In the genomic region with DNA sequence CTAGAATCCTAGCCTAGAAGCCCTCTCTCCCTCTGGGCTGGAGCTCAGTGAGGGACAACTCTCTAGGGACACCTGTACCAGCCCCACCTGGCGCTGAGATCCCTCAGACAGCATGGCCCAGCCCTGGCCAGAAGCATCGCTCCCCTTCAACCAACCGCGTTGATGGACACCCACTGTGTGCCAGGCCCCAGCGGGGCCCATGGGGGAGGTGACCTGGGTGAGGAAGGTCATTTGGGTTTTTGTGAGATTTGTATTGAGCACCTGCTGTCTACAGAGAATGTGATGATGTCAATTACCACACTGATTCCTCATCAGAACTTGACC, we compare ENCODE assay signal across 18 cellular contexts. TPM values are rescaled to one million over a fixed set of nuclear protein-coding genes. Genes with fewer than 3 reads are reported as not detected.
DNase-seq lines count a peak whose midpoint lies in the region; ATAC-seq, FAIRE-seq and TF ChIP-seq lines count a peak whose summit lies in the region.
"Had no signal": no experiment of that assay in that cellular context is flagged by ENCODE, and none has a peak within 500 bp of the region (broad histone marks: within the 10 kb centered on the region; RNA-seq: fewer than 3 reads in every experiment).

No MANE protein-coding gene starts in this region.

- H3K27me3 ChIP-seq in HepG2 (ENCODE audit: control insufficient read depth in 1 of 2, insufficient read depth in 2 of 2, low read length in 2 of 2) (peaks cover 0 to 5% of the 10 kb centered on the region in 2 experiments; a peak in 1 of 5 replicates), right lobe of liver (no peaks in the 10 kb centered on the region), Panc1 (ENCODE audit: control insufficient read depth, insufficient read depth, low read length) (no peaks in the 10 kb centered on the region), stomach (peaks cover 0 to 20% (median 0%) of the 10 kb centered on the region in 3 donors)
- H3K27me3 ChIP-seq: gastroesophageal sphincter, ovary, sigmoid colon had no signal

- H3K36me3 ChIP-seq in HepG2 (replicated peaks in 1 of 2; ENCODE audit: control insufficient read depth in 1 of 2, insufficient read depth in 2 of 2, low read length in 2 of 2) (no peaks in the 10 kb centered on the region), right lobe of liver (no peaks in the 10 kb centered on the region), Panc1 (ENCODE audit: control insufficient read depth, insufficient read depth, low read length) (no peaks in the 10 kb centered on the region; the same call in 1 of the 2 replicates), stomach (no peaks in the 10 kb centered on the region)
- H3K36me3 ChIP-seq: gastroesophageal sphincter, ovary, sigmoid colon had no signal

- H3K9me3 ChIP-seq in HepG2 (ENCODE audit: low read length) (no peaks in the 10 kb centered on the region), right lobe of liver (no peaks in the 10 kb centered on the region), Panc1 (ENCODE audit: control insufficient read depth, insufficient read depth, low read depth, low read length) (no peaks in the 10 kb centered on the region), stomach (no peaks in the 10 kb centered on the region)
- H3K9me3 ChIP-seq: gastroesophageal sphincter, ovary, sigmoid colon had no signal

- no peaks in the 10 kb centered on the region for H3K79me2 ChIP-seq in HepG2 (ENCODE audit: insufficient read depth, low read length)

- no peaks in the 10 kb centered on the region for H4K20me1 ChIP-seq in HepG2 (ENCODE audit: insufficient read depth, low read length)

- no CpG with 5 or more reads among the region's 5 CpGs for WGBS in HepG2 (ENCODE audit: low lambda C conversion rate)
- WGBS in right lobe of liver (ENCODE audit: insufficient coverage, low coverage, low lambda C conversion rate, missing lambda C conversion rate), result no CpG with 5 or more reads among the region's 5 CpGs
- WGBS in stomach, 5 donors, result 78 to 87% (median 86%) methylated on average over 5 of the region's 5 CpGs; no CpG with 5 or more reads in 1 of the 5 donors

- POLR2A ChIA-PET in HepG2 (lab: Yijun Ruan, JAX), result interaction anchor here (0.6 to 1.7 kb wide), 5 partner anchors 61 to 366 kb away, joined by 3 to 5 read pairs (median 3); partner anchors contain the start of gene CCDC124
- POLR2A ChIA-PET in Panc1 (lab: Charles Lee), result interaction anchor here (0.6 kb wide), 1 partner anchor 62 kb away, joined by 12 read pairs; no protein-coding TSS in a partner anchor

- BruUV-seq in HepG2 (replicated peaks; lab: Mats Ljungman, UMichigan) (no TSS peak), Panc1 (replicated peaks; lab: Mats Ljungman, UMichigan) (no TSS peak)

- in situ Hi-C loops in HepG2 (cut with HindIII; ENCODE audit: extremely low pct_ligation_motif_present, low pct_unique_long_range_greater_than_20kb), result no loop called here
- in situ Hi-C loops in Panc1 (cut with HindIII; ENCODE audit: low pct_unique_long_range_greater_than_20kb, low sequenced_read_pairs), result no loop called here

- DNase-seq in HepG2 (ENCODE audit: low spot score), result no peak
- DNase-seq in right lobe of liver, result no peak
- no peak for DNase-seq in Panc1 (ENCODE audit: low read depth, low spot score)
- no peak for DNase-seq in endothelial cell (ENCODE audit: low spot score)
- no peak for DNase-seq in stomach
- no peak for DNase-seq in anterior cingulate cortex (lab: John Stamatoyannopoulos, UW)
- DNase-seq in activated CD8-positive, alpha-beta memory T cell treated with anti-CD3 and anti-CD28 coated beads for 24 hours, result no peak
- DNase-seq: activated T-cell treated with anti-CD3 and anti-CD28 coated beads for 4 hours, KBM-7, midbrain, NCI-H2029 treated with DMSO at 0.1 percent for 48 hours, NCI-H510A, ovary, sigmoid colon had no signal

- peaks cover 29% of the 10 kb centered on the region for H3K4me1 ChIP-seq in HepG2 (ENCODE audit: insufficient read depth, low read length)
- peaks cover 0 to 5% (median 1%) of the 10 kb centered on the region in 4 donors for H3K4me1 ChIP-seq in right lobe of liver
- peaks cover 13% of the 10 kb centered on the region for H3K4me1 ChIP-seq in Panc1 (ENCODE audit: control insufficient read depth, insufficient read depth, low read length)
- peaks cover 23 to 38% (median 30%) of the 10 kb centered on the region in 4 donors for H3K4me1 ChIP-seq in stomach

- no peak overlapping the region for H3K9ac ChIP-seq in HepG2 (ENCODE audit: insufficient read depth, low read depth, low read length)

- intact Hi-C loops in HepG2 (cut with micrococcal nuclease; ENCODE audit: unreplicated experiment), result loop anchor here (1.0 to 5.0 kb wide), 2 partner anchors 52 to 126 kb away; partner anchors contain the start of gene SLC5A5
- intact Hi-C loops in right lobe of liver (cut with DNase I), result loop anchor here in 1 of 2 donors (5.0 kb wide), 1 partner anchor 131 kb away; no protein-coding TSS in a partner anchor
- intact Hi-C loops in Panc1 (cut with micrococcal nuclease; ENCODE audit: unreplicated experiment), result no loop called here
- intact Hi-C loops in stomach (cut with DNase I; ENCODE audit: low total_unique reads), result loop anchor here (10.0 kb wide), 1 partner anchor 134 kb away; no protein-coding TSS in a partner anchor

- H3K4me3 Mint-ChIP-seq in endothelial cell (ENCODE audit: unreplicated experiment), result peak overlapping the region; percentile 10
- H3K4me3 Mint-ChIP-seq: activated CD4-positive, alpha-beta T cell treated with anti-CD3 and anti-CD28 coated beads for 36 hours had no signal

- H3K27ac Mint-ChIP-seq in endothelial cell (ENCODE audit: unreplicated experiment), result no peak overlapping the region
- H3K27ac Mint-ChIP-seq: activated CD4-positive, alpha-beta T cell treated with anti-CD3 and anti-CD28 coated beads for 36 hours had no signal

- TF ChIP-seq RAD21 in HepG2 (CRISPR knock-in tag; IDR thresholded peaks at IDR 0.05), result no peak

- no peak overlapping the region for H2AFZ ChIP-seq in HepG2 (ENCODE audit: low read length)

- TF ChIP-seq EP300 in HepG2 (IDR thresholded peaks at IDR 0.05; ENCODE audit: low read depth in 2 of 2, low read length in 2 of 2) (no peak), HepG2 (CRISPR knock-in tag; IDR thresholded peaks at IDR 0.05; ENCODE audit: borderline replicate concordance) (no peak), stomach (IDR thresholded peaks at IDR 0.05) (no peak)

- H3K27ac ChIP-seq in HepG2 (ENCODE audit: extremely low read length, insufficient read depth, low read length), result no peak overlapping the region
- no peak overlapping the region for H3K27ac ChIP-seq in right lobe of liver
- H3K27ac ChIP-seq in Panc1 (ENCODE audit: low read length), result peak overlapping the region; percentile 61; the same call in 1 of the 2 replicates
- peak overlapping the region; percentile 8 to 93 (median 50) for H3K27ac ChIP-seq in stomach
- H3K27ac ChIP-seq: ovary had no signal

- H3K4me3 ChIP-seq in HepG2 (replicated peaks in 1 of 3; ENCODE audit: insufficient read depth in 1 of 3, low read depth in 2 of 3, low read length in 3 of 3) (peak overlapping the region in 1 of 3 experiments; percentile 67; a peak in 1 of 6 replicates), right lobe of liver (no peak overlapping the region), Panc1 (ENCODE audit: low read depth in 2 of 2, low read length in 2 of 2) (no peak overlapping the region), stomach (no peak overlapping the region)
- H3K4me3 ChIP-seq: gastroesophageal sphincter, ovary, sigmoid colon had no signal

- TF ChIP-seq POLR2A in HepG2 (IDR thresholded peaks at IDR 0.05; ENCODE audit: insufficient read depth in 1 of 2, low read depth in 2 of 2, low read length in 2 of 2) (no peak), right lobe of liver (IDR thresholded peaks at IDR 0.05) (no peak), stomach (IDR thresholded peaks at IDR 0.05) (no peak)

- H3K4me2 ChIP-seq in HepG2 (ENCODE audit: low read depth, low read length), result peak overlapping the region; percentile 83; the same call in 1 of the 2 replicates

- peaks cover 5% of the 10 kb centered on the region for H3K4me1 Mint-ChIP-seq in endothelial cell (ENCODE audit: unreplicated experiment)

- no peaks in the 10 kb centered on the region for H3K9me3 Mint-ChIP-seq in endothelial cell (ENCODE audit: unreplicated experiment)

- ATAC-seq in HepG2 (no peak), right lobe of liver (no peak), Panc1 (no peak), HG03196 (IDR thresholded peaks at IDR 0.05; ENCODE audit: unreplicated experiment) (no peak)
- ATAC-seq: activated CD4-positive, alpha-beta T cell treated with anti-CD3 and anti-CD28 coated beads for 36 hours; gastroesophageal sphincter had no signal

- no peak for FAIRE-seq in HepG2 (lab: Jason Lieb, UNC)

- TF ChIP-seq CTCF in HepG2 (CRISPR knock-in tag; IDR thresholded peaks at IDR 0.05), result no peak
- TF ChIP-seq CTCF in right lobe of liver (IDR thresholded peaks at IDR 0.05), result no peak
- TF ChIP-seq CTCF in Panc1 (IDR thresholded peaks at IDR 0.05), result no peak
- no peak for TF ChIP-seq CTCF in endothelial cell (IDR thresholded peaks at IDR 0.05; ENCODE audit: unreplicated experiment)
- no peak for TF ChIP-seq CTCF in stomach (IDR thresholded peaks at IDR 0.05)

- peaks cover 4% of the 10 kb centered on the region for H3K36me3 Mint-ChIP-seq in endothelial cell (ENCODE audit: low read depth, unreplicated experiment)

- CTCF ChIA-PET in HepG2 (lab: Yijun Ruan, JAX; ENCODE audit: low intra/inter-chr PET ratio, low total read pairs), result interaction anchor here (6.1 kb wide), 1 partner anchor 60 kb away, joined by 91 read pairs; no protein-coding TSS in a partner anchor
- CTCF ChIA-PET in Panc1 (lab: Charles Lee), result interaction anchor here (0.5 to 2.6 kb wide), 3 partner anchors 52 to 61 kb away, joined by 3 to 23 read pairs (median 6); no protein-coding TSS in a partner anchor

- H3K27me3 Mint-ChIP-seq in endothelial cell (ENCODE audit: unreplicated experiment), result peaks cover 4% of the 10 kb centered on the region
- H3K27me3 Mint-ChIP-seq: activated CD4-positive, alpha-beta T cell treated with anti-CD3 and anti-CD28 coated beads for 36 hours had no signal

RNA-seq across cellular contexts. Expression of gene ARRDC2, which starts 9.2 kb away (rescaled TPM):
- total RNA-seq in HepG2 (2016; rRNA removed; fragmentation: Illumina TruSeq; extraction: Trizol) (1.7 and 2.1 TPM in 2 replicates), right lobe of liver (10 to 100 TPM in 4 of 6 experiments, 1 to 10 TPM in 2; 3.6 to 28.5 (median 10.8) TPM), Panc1 (2021; ENCODE audit: unreplicated experiment) (21.4 TPM), endothelial cell (ENCODE audit: unreplicated experiment) (2.8 TPM), stomach (100 to 1,000 TPM in 1 of 5 donors, 10 to 100 TPM in 4; 19.8 to 130 (median 60.8) TPM)
- 0.51 and 0.71 TPM in 2 replicates for total RNA-seq in HepG2 (2016; cell fraction: cytosol; rRNA removed; fragmentation: Illumina TruSeq; extraction: Trizol; ENCODE audit: low read depth)
- 1.5 and 2.6 TPM in 2 replicates for total RNA-seq in HepG2 (2016; cell fraction: insoluble cytoplasmic fraction; rRNA removed; fragmentation: Illumina TruSeq; extraction: Trizol)
- 1.7 TPM in 2 replicates for total RNA-seq in HepG2 (2016; cell fraction: membrane; rRNA removed; fragmentation: Illumina TruSeq; extraction: Trizol)
- 1.2 and 1.4 TPM in 2 replicates for total RNA-seq in HepG2 (2016; cell fraction: nucleus; rRNA removed; fragmentation: Illumina TruSeq; extraction: Trizol)
- polyA plus RNA-seq in HepG2 (2011; rRNA removed) (3.4 and 4.3 TPM in 2 replicates), stomach (10 to 100 TPM; 31.4 to 34.1 (median 32.7) TPM)
- polyA plus RNA-seq in HepG2 (2011; cell fraction: cytosol; rRNA removed), result 3.1 and 3.7 TPM in 2 replicates
- 10.9 and 11.3 TPM in 2 replicates for polyA plus RNA-seq in HepG2 (2011; cell fraction: nucleus; rRNA removed)
- 2.3 and 4.0 TPM in 2 replicates for polyA plus RNA-seq in HepG2 (2012)
- polyA plus RNA-seq in HepG2 (2016; cell fraction: cytosol; fragmentation: Illumina TruSeq; extraction: Trizol; ENCODE audit: low read depth), result 0.66 and 0.83 TPM in 2 replicates
- 2.1 and 2.3 TPM in 2 replicates for polyA plus RNA-seq in HepG2 (2016; cell fraction: insoluble cytoplasmic fraction; fragmentation: Illumina TruSeq; extraction: Trizol; ENCODE audit: low read depth)
- polyA plus RNA-seq in HepG2 (2016; cell fraction: membrane; fragmentation: Illumina TruSeq; extraction: Trizol; ENCODE audit: low read depth), result 1.2 and 1.6 TPM in 2 replicates
- 3.6 and 6.3 TPM in 2 replicates for polyA plus RNA-seq in HepG2 (2016; cell fraction: nucleus; fragmentation: Illumina TruSeq; extraction: Trizol; ENCODE audit: insufficient read depth, low read depth)
- polyA minus RNA-seq in HepG2 (2011; rRNA and poly(A)+ RNA removed; ENCODE audit: low replicate concordance), result 4.7 and 13.8 TPM in 2 replicates
- polyA minus RNA-seq in HepG2 (2011; cell fraction: cytosol; rRNA and poly(A)+ RNA removed), result 1.2 and 2.5 TPM in 2 replicates
- 1.4 and 2.7 TPM in 2 replicates for polyA minus RNA-seq in HepG2 (2011; cell fraction: nucleus; rRNA and poly(A)+ RNA removed)
- polyA plus RNA-seq in Panc1 (2012; ENCODE audit: insufficient read length), result 25.6 TPM

RNA-seq across cellular contexts. Expression of gene KCNN1, which starts 31.9 kb away (rescaled TPM):
- total RNA-seq in HepG2 (2016; rRNA removed; fragmentation: Illumina TruSeq; extraction: Trizol), result 0.04 TPM in 1 of 2 replicates, not detected in the other
- total RNA-seq in HepG2 (2016; cell fraction: cytosol; rRNA removed; fragmentation: Illumina TruSeq; extraction: Trizol; ENCODE audit: low read depth), result not detected in 2 replicates
- 0.09 TPM in 1 of 2 replicates, not detected in the other for total RNA-seq in HepG2 (2016; cell fraction: insoluble cytoplasmic fraction; rRNA removed; fragmentation: Illumina TruSeq; extraction: Trizol)
- not detected in 2 replicates for total RNA-seq in HepG2 (2016; cell fraction: membrane; rRNA removed; fragmentation: Illumina TruSeq; extraction: Trizol)
- total RNA-seq in HepG2 (2016; cell fraction: nucleus; rRNA removed; fragmentation: Illumina TruSeq; extraction: Trizol), result not detected in 2 replicates
- not detected in 2 replicates for polyA plus RNA-seq in HepG2 (2011; rRNA removed)
- 0.05 TPM in 1 of 2 replicates, not detected in the other for polyA plus RNA-seq in HepG2 (2011; cell fraction: cytosol; rRNA removed)
- polyA plus RNA-seq in HepG2 (2011; cell fraction: nucleus; rRNA removed), result 0.14 TPM in 1 of 2 replicates, not detected in the other
- polyA plus RNA-seq in HepG2 (2012), result not detected in 2 replicates
- not detected in 2 replicates for polyA plus RNA-seq in HepG2 (2016; cell fraction: cytosol; fragmentation: Illumina TruSeq; extraction: Trizol; ENCODE audit: low read depth)
- not detected in 2 replicates for polyA plus RNA-seq in HepG2 (2016; cell fraction: insoluble cytoplasmic fraction; fragmentation: Illumina TruSeq; extraction: Trizol; ENCODE audit: low read depth)
- not detected in 2 replicates for polyA plus RNA-seq in HepG2 (2016; cell fraction: membrane; fragmentation: Illumina TruSeq; extraction: Trizol; ENCODE audit: low read depth)
- polyA plus RNA-seq in HepG2 (2016; cell fraction: nucleus; fragmentation: Illumina TruSeq; extraction: Trizol; ENCODE audit: insufficient read depth, low read depth), result not detected in 2 replicates
- 0.30 TPM in 1 of 2 replicates, not detected in the other for polyA minus RNA-seq in HepG2 (2011; rRNA and poly(A)+ RNA removed; ENCODE audit: low replicate concordance)
- not detected in 2 replicates for polyA minus RNA-seq in HepG2 (2011; cell fraction: cytosol; rRNA and poly(A)+ RNA removed)
- not detected in 2 replicates for polyA minus RNA-seq in HepG2 (2011; cell fraction: nucleus; rRNA and poly(A)+ RNA removed)
- total RNA-seq in right lobe of liver, result not detected
- 0.90 TPM for total RNA-seq in Panc1 (2021; ENCODE audit: unreplicated experiment)
- polyA plus RNA-seq in Panc1 (2012; ENCODE audit: insufficient read length), result 3.0 TPM
- 19.3 TPM for total RNA-seq in endothelial cell (ENCODE audit: unreplicated experiment)
- total RNA-seq in stomach, result not detected
- under 1 TPM in 2 of 3 donors, not detected in 1; 0.23 to 0.46 TPM for polyA plus RNA-seq in stomach
- total RNA-seq: Calu3 had no signal

Comparison
In these comparisons a context has a peak if more than half of its experiments do, and no peak if none do; other contexts are left out.
1. H3K27ac ChIP-seq: peak in Panc1 (single experiment) and stomach (5 of 5); none in HepG2 (single experiment) and right lobe of liver (0 of 3).
2. RNA of gene KCNN1, which starts 31.9 kb away (total RNA-seq): 19.3 TPM in endothelial cell (single experiment); 0.90 TPM in Panc1 (single experiment), 0.04 to 0.09 TPM in HepG2, not detected in right lobe of liver and not detected in stomach; every median in the first group is over 10 times any median in the second.